ENCODE assay signal across 15 cellular contexts in the genomic region with DNA sequence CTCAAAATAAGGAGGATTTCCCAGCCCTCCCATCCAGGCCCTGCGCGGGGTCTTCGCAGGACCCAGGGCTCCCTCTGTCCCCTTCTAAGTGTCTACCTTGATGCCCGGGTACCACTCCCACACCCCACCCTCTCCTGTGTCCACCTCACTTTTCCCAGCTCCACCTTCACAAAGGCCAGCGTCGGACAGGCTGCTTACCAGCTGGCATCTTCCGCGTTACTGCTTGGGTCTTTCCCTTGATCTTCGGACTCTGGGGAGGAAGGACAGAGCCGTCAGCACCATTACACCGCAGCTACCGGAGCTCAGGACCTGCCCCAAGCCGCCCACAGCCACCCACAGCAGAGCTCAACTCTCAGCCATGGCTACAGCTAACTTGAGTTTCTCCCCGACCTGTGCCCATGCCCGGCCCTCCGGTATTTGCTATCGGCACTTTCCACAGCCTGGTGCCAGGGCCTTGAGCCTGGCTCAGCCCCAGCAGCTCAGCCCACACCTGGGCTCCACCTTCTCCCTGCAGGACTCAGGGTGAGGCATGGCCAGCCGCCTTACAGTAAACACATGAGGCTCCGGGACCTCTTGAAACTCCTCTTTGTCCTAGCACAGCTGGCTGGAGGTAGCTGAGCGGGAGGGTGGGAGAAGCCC. TPM values are rescaled to one million over a fixed set of nuclear protein-coding genes. Genes with fewer than 3 reads are reported as not detected.
A peak's percentile ranks its signal among the peaks of the same experiment; 100 is the strongest.
DNase-seq lines count a peak whose midpoint lies in the region; ATAC-seq and TF ChIP-seq lines count a peak whose summit lies in the region.
"Had no signal": no experiment of that assay in that cellular context is flagged by ENCODE, and none has a peak within 500 bp of the region (broad histone marks: within the 10 kb centered on the region; RNA-seq: fewer than 3 reads in every experiment).

No MANE protein-coding gene starts in this region.

- ATAC-seq in natural killer cell treated with Interleukin-12 subunit alpha and Interleukin-12 subunit beta and Interleukin-15 and Interleukin-18, amount 100 ng/mL, for 72 hours: no peak
- no peak for ATAC-seq in natural killer cell
- peak; percentile 34 for ATAC-seq in Right ventricle myocardium superior (ENCODE audit: poor library complexity)
- ATAC-seq in omental fat pad (ENCODE audit: low FRiP score): peak; percentile 37
- ATAC-seq: SK-N-SH treated with all-trans-retinoic acid at 6 μM for 48 hours had no signal

- no peak overlapping the region for H3K4me3 ChIP-seq in urinary bladder (ENCODE audit: low read depth, low read length)
- H3K4me3 ChIP-seq: A549 had no signal

- no peaks in the 10 kb centered on the region for H3K36me3 ChIP-seq in urinary bladder (ENCODE audit: insufficient read depth)

- H3K27ac ChIP-seq in urinary bladder (ENCODE audit: low read depth): peak overlapping the region; percentile 68
- H3K27ac ChIP-seq: A549 had no signal

- CTCF ChIA-PET in GM10248 (lab: Yijun Ruan, JAX): no interaction called here

- H3K27ac Mint-ChIP-seq in natural killer cell treated with Interleukin-12 subunit alpha and Interleukin-12 subunit beta and Interleukin-15 and Interleukin-18, amount 100 ng/mL, for 72 hours: no peak overlapping the region
- no peak overlapping the region for H3K27ac Mint-ChIP-seq in natural killer cell
- H3K27ac Mint-ChIP-seq: activated B cell treated with CpG ODN at 0.5 μM for 24 hours; activated naive CD8-positive, alpha-beta T cell treated with anti-CD3 and anti-CD28 coated beads for 36 hours had no signal

- TF ChIP-seq CTCF in natural killer cell (IDR thresholded peaks at IDR 0.05): no peak
- TF ChIP-seq CTCF in omental fat pad (IDR thresholded peaks at IDR 0.05): no peak
- TF ChIP-seq CTCF in GM10248 (IDR thresholded peaks at IDR 0.05; ENCODE audit: control extremely low read depth, extremely low read depth, low read depth, missing control alignments): no peak

- no peaks in the 10 kb centered on the region for H3K4me1 Mint-ChIP-seq in natural killer cell treated with Interleukin-12 subunit alpha and Interleukin-12 subunit beta and Interleukin-15 and Interleukin-18, amount 100 ng/mL, for 72 hours (ENCODE audit: low read depth in 2 of 2)
- no peaks in the 10 kb centered on the region for H3K4me1 Mint-ChIP-seq in natural killer cell
- H3K4me1 Mint-ChIP-seq: activated B cell treated with CpG ODN at 0.5 μM for 24 hours; activated naive CD8-positive, alpha-beta T cell treated with anti-CD3 and anti-CD28 coated beads for 36 hours had no signal

- H3K27me3 Mint-ChIP-seq in natural killer cell treated with Interleukin-12 subunit alpha and Interleukin-12 subunit beta and Interleukin-15 and Interleukin-18, amount 100 ng/mL, for 72 hours: no peaks in the 10 kb centered on the region
- no peaks in the 10 kb centered on the region for H3K27me3 Mint-ChIP-seq in natural killer cell (ENCODE audit: low read depth in 2 of 2)
- H3K27me3 Mint-ChIP-seq: activated B cell treated with CpG ODN at 0.5 μM for 24 hours; activated naive CD8-positive, alpha-beta T cell treated with anti-CD3 and anti-CD28 coated beads for 36 hours had no signal

- H3K4me1 ChIP-seq in urinary bladder (ENCODE audit: insufficient read depth): no peaks in the 10 kb centered on the region
- H3K4me1 ChIP-seq: A549 had no signal

- H3K9me3 Mint-ChIP-seq in natural killer cell treated with Interleukin-12 subunit alpha and Interleukin-12 subunit beta and Interleukin-15 and Interleukin-18, amount 100 ng/mL, for 72 hours: no peaks in the 10 kb centered on the region
- H3K9me3 Mint-ChIP-seq in natural killer cell: no peaks in the 10 kb centered on the region
- H3K9me3 Mint-ChIP-seq: activated B cell treated with CpG ODN at 0.5 μM for 24 hours; activated naive CD8-positive, alpha-beta T cell treated with anti-CD3 and anti-CD28 coated beads for 36 hours had no signal

- DNase-seq in natural killer cell treated with Interleukin-12 subunit alpha and Interleukin-12 subunit beta and Interleukin-15 and Interleukin-18, amount 100 ng/mL, for 72 hours (ENCODE audit: low spot score): peak; percentile 46
- DNase-seq in natural killer cell: no peak
- DNase-seq in Right ventricle myocardium superior: peak; percentile 42
- no peak for DNase-seq in omental fat pad (ENCODE audit: low spot score)
- DNase-seq in GM10248 (ENCODE audit: extremely low spot score): no peak
- no peak for DNase-seq in NAMALWA (ENCODE audit: low spot score)
- no peak for DNase-seq in NCI-H748 (lab: John Stamatoyannopoulos, UW; ENCODE audit: unreplicated experiment)
- DNase-seq: activated B cell treated with CpG ODN at 0.5 μM for 24 hours; activated naive CD8-positive, alpha-beta T cell treated with anti-CD3 and anti-CD28 coated beads for 36 hours; cortex of kidney; Kasumi-1 had no signal

- no peak overlapping the region for H3K4me3 Mint-ChIP-seq in natural killer cell treated with Interleukin-12 subunit alpha and Interleukin-12 subunit beta and Interleukin-15 and Interleukin-18, amount 100 ng/mL, for 72 hours
- no peak overlapping the region for H3K4me3 Mint-ChIP-seq in natural killer cell
- H3K4me3 Mint-ChIP-seq: activated B cell treated with CpG ODN at 0.5 μM for 24 hours; activated naive CD8-positive, alpha-beta T cell treated with anti-CD3 and anti-CD28 coated beads for 36 hours had no signal

- intact Hi-C loops in natural killer cell (cut with micrococcal nuclease) (no loop called here), Right ventricle myocardium superior (cut with DNase I) (no loop called here)

- WGBS in urinary bladder: 87% methylated on average over 20 of the region's 20 CpGs

- POLR2A ChIA-PET in GM10248 (lab: Yijun Ruan, JAX): no interaction called here

- no peaks in the 10 kb centered on the region for H3K36me3 Mint-ChIP-seq in natural killer cell treated with Interleukin-12 subunit alpha and Interleukin-12 subunit beta and Interleukin-15 and Interleukin-18, amount 100 ng/mL, for 72 hours
- H3K36me3 Mint-ChIP-seq in natural killer cell: no peaks in the 10 kb centered on the region
- H3K36me3 Mint-ChIP-seq: activated naive CD8-positive, alpha-beta T cell treated with anti-CD3 and anti-CD28 coated beads for 36 hours had no signal

RNA-seq across cellular contexts. Expression of a gene that starts 3.8 kb away (rescaled TPM):
- total RNA-seq in natural killer cell treated with Interleukin-12 subunit alpha and Interleukin-12 subunit beta and Interleukin-15 and Interleukin-18, amount 100 ng/mL, for 72 hours: 1 to 10 TPM in 1 of 2 donors, under 1 TPM in 1; 0.64 to 1.4 TPM
- total RNA-seq in natural killer cell (10 to 100 TPM; 21.1 to 23.9 (median 23.5) TPM), Right ventricle myocardium superior (0.32 TPM), omental fat pad (1 to 10 TPM in 2 of 4 donors, under 1 TPM in 2; 0.13 to 6.9 (median 1.6) TPM), urinary bladder (0.85 TPM)
- 0.38 TPM for polyA plus RNA-seq in urinary bladder
- total RNA-seq: H4 had no signal

Comparison
In these comparisons a context has a peak if more than half of its experiments do, and no peak if none do; other contexts are left out.
1. DNase-seq: peak in natural killer cell treated with Interleukin-12 subunit alpha and Interleukin-12 subunit beta and Interleukin-15 and Interleukin-18, amount 100 ng/mL, for 72 hours (single experiment) and Right ventricle myocardium superior (single experiment); none in natural killer cell (single experiment), omental fat pad (single experiment), GM10248 (single experiment), NAMALWA (single experiment) and NCI-H748 (single experiment).
2. ATAC-seq: peak in Right ventricle myocardium superior (single experiment) and omental fat pad (single experiment); none in natural killer cell treated with Interleukin-12 subunit alpha and Interleukin-12 subunit beta and Interleukin-15 and Interleukin-18, amount 100 ng/mL, for 72 hours (0 of 2) and natural killer cell (0 of 3).